1 cellular context compared by ENCODE assay signal in the genomic region with DNA sequence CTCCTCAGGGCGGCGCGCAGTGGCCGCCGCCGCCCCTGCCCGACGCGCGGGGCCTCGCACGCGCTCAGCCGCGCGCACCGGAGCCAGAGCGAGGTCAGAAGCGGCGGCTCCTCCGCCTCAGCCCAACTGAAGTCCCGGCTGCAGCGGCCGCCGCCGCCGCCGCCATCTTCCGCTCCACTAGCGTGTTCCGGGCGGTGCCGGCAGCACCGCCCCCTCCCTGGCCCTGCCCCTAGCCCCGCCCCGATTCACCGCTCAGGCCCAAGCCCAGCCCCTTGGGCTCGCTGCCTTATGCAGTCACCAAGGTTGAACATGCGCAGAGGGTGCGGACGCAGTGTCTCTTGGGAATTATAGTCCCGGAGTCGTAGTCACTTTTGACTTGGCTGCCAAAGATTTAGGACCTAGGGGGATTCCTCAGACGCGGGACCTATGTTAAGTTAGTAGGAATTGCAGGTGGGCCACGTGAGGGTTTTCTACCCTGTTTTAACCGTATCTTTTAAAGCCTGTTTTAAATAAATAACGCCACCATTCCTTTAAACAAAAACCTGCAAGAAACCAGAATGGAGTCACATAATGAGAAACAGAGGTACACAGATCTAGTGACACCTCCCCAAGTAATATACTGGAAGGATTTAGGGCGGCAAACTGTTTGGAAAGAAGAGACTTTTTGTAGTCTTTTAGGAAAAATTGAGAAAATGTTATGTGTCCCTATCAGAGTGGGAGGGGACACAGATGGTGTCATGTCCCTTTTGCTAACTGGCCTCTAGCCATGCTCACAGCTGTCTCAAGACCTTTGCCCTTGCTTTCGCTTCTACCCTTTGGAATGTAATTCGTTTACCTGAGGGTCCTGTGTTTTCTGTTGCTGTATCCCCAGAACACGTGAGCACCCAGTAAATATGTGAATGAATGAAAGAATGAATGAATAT.
TF ChIP-seq lines count a peak whose summit lies in the region.

TSS of gene PPTC7 (minus strand) at position 182 of the 923 bp plus-strand sequence. CDS start 287 bp downstream, outside the sequence.

TF ChIP-seq in HepG2, 621 proteins besides CTCF, POLR2A, EP300 and RAD21 (continued from another document and continues in another):
- TF ChIP-seq PLSCR1 (CRISPR knock-in tag; IDR thresholded peaks at IDR 0.05; ENCODE audit: borderline replicate concordance) = no peak
- TF ChIP-seq, protein P1, sequence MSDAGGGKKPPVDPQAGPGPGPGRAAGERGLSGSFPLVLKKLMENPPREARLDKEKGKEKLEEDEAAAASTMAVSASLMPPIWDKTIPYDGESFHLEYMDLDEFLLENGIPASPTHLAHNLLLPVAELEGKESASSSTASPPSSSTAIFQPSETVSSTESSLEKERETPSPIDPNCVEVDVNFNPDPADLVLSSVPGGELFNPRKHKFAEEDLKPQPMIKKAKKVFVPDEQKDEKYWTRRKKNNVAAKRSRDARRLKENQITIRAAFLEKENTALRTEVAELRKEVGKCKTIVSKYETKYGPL (CRISPR knock-in tag; IDR thresholded peaks at IDR 0.05) = no peak
- TF ChIP-seq ZBTB4 (CRISPR knock-in tag; IDR thresholded peaks at IDR 0.05; ENCODE audit: borderline replicate concordance) = no peak
- TF ChIP-seq ZNF468 (CRISPR knock-in tag; IDR thresholded peaks at IDR 0.05) = no peak
- TF ChIP-seq KLF9 (CRISPR knock-in tag; IDR thresholded peaks at IDR 0.05; ENCODE audit: low read depth) = no peak
- peak; percentile 93 for TF ChIP-seq YY1 (IDR thresholded peaks at IDR 0.05; ENCODE audit: insufficient read depth, insufficient replicate concordance, low read depth, low read length)
- TF ChIP-seq SMARCC2 (IDR thresholded peaks at IDR 0.05) = no peak
- no peak for TF ChIP-seq SRSF9 (IDR thresholded peaks at IDR 0.05; ENCODE audit: borderline replicate concordance, insufficient read depth, low read depth, low read length, poor library complexity, severe bottlenecking)
- TF ChIP-seq ZNF451 (CRISPR knock-in tag; IDR thresholded peaks at IDR 0.05) = no peak
- no peak for TF ChIP-seq KDM6A (CRISPR knock-in tag; IDR thresholded peaks at IDR 0.05; ENCODE audit: low read depth)
- TF ChIP-seq ZNF724P (CRISPR knock-in tag; IDR thresholded peaks at IDR 0.05; ENCODE audit: borderline replicate concordance) = no peak
- TF ChIP-seq EZH2 (conservative IDR thresholded peaks at IDR 0.05; ENCODE audit: low read depth, low read length) = no peak
- no peak for TF ChIP-seq HOXD1 (CRISPR knock-in tag; IDR thresholded peaks at IDR 0.05)
- no peak for TF ChIP-seq ZNF292 (CRISPR knock-in tag; IDR thresholded peaks at IDR 0.05; ENCODE audit: borderline replicate concordance, low read depth)
- TF ChIP-seq, protein P2, sequence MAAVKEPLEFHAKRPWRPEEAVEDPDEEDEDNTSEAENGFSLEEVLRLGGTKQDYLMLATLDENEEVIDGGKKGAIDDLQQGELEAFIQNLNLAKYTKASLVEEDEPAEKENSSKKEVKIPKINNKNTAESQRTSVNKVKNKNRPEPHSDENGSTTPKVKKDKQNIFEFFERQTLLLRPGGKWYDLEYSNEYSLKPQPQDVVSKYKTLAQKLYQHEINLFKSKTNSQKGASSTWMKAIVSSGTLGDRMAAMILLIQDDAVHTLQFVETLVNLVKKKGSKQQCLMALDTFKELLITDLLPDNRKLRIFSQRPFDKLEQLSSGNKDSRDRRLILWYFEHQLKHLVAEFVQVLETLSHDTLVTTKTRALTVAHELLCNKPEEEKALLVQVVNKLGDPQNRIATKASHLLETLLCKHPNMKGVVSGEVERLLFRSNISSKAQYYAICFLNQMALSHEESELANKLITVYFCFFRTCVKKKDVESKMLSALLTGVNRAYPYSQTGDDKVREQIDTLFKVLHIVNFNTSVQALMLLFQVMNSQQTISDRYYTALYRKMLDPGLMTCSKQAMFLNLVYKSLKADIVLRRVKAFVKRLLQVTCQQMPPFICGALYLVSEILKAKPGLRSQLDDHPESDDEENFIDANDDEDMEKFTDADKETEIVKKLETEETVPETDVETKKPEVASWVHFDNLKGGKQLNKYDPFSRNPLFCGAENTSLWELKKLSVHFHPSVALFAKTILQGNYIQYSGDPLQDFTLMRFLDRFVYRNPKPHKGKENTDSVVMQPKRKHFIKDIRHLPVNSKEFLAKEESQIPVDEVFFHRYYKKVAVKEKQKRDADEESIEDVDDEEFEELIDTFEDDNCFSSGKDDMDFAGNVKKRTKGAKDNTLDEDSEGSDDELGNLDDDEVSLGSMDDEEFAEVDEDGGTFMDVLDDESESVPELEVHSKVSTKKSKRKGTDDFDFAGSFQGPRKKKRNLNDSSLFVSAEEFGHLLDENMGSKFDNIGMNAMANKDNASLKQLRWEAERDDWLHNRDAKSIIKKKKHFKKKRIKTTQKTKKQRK (IDR thresholded peaks at IDR 0.05; ENCODE audit: low read length) = no peak
- TF ChIP-seq NCOR1 (IDR thresholded peaks at IDR 0.05; ENCODE audit: borderline replicate concordance, low read length) = peak; percentile 57; the same call in 1 of the 2 replicates
- TF ChIP-seq MED13 (CRISPR knock-in tag; IDR thresholded peaks at IDR 0.05) = no peak
- no peak for TF ChIP-seq CBFB (CRISPR knock-in tag; IDR thresholded peaks at IDR 0.05)
- TF ChIP-seq ZNF687 (CRISPR knock-in tag; IDR thresholded peaks at IDR 0.05) = no peak
- TF ChIP-seq, protein P3, sequence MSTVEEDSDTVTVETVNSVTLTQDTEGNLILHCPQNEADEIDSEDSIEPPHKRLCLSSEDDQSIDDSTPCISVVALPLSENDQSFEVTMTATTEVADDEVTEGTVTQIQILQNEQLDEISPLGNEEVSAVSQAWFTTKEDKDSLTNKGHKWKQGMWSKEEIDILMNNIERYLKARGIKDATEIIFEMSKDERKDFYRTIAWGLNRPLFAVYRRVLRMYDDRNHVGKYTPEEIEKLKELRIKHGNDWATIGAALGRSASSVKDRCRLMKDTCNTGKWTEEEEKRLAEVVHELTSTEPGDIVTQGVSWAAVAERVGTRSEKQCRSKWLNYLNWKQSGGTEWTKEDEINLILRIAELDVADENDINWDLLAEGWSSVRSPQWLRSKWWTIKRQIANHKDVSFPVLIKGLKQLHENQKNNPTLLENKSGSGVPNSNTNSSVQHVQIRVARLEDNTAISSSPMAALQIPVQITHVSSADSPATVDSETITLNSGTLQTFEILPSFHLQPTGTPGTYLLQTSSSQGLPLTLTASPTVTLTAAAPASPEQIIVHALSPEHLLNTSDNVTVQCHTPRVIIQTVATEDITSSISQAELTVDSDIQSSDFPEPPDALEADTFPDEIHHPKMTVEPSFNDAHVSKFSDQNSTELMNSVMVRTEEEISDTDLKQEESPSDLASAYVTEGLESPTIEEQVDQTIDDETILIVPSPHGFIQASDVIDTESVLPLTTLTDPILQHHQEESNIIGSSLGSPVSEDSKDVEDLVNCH (CRISPR knock-in tag; IDR thresholded peaks at IDR 0.05) = no peak
- peak; percentile 66 to 71; a peak in 3 of 4 replicates for TF ChIP-seq NR2F1 (CRISPR knock-in tag; IDR thresholded peaks at IDR 0.05)
- TF ChIP-seq SRF (IDR thresholded peaks at IDR 0.05; ENCODE audit: low read depth, low read length) = peak; percentile 80; the same call in 1 of the 2 replicates
- TF ChIP-seq ZNF44 (CRISPR knock-in tag; IDR thresholded peaks at IDR 0.05) = no peak
- TF ChIP-seq, protein P4, sequence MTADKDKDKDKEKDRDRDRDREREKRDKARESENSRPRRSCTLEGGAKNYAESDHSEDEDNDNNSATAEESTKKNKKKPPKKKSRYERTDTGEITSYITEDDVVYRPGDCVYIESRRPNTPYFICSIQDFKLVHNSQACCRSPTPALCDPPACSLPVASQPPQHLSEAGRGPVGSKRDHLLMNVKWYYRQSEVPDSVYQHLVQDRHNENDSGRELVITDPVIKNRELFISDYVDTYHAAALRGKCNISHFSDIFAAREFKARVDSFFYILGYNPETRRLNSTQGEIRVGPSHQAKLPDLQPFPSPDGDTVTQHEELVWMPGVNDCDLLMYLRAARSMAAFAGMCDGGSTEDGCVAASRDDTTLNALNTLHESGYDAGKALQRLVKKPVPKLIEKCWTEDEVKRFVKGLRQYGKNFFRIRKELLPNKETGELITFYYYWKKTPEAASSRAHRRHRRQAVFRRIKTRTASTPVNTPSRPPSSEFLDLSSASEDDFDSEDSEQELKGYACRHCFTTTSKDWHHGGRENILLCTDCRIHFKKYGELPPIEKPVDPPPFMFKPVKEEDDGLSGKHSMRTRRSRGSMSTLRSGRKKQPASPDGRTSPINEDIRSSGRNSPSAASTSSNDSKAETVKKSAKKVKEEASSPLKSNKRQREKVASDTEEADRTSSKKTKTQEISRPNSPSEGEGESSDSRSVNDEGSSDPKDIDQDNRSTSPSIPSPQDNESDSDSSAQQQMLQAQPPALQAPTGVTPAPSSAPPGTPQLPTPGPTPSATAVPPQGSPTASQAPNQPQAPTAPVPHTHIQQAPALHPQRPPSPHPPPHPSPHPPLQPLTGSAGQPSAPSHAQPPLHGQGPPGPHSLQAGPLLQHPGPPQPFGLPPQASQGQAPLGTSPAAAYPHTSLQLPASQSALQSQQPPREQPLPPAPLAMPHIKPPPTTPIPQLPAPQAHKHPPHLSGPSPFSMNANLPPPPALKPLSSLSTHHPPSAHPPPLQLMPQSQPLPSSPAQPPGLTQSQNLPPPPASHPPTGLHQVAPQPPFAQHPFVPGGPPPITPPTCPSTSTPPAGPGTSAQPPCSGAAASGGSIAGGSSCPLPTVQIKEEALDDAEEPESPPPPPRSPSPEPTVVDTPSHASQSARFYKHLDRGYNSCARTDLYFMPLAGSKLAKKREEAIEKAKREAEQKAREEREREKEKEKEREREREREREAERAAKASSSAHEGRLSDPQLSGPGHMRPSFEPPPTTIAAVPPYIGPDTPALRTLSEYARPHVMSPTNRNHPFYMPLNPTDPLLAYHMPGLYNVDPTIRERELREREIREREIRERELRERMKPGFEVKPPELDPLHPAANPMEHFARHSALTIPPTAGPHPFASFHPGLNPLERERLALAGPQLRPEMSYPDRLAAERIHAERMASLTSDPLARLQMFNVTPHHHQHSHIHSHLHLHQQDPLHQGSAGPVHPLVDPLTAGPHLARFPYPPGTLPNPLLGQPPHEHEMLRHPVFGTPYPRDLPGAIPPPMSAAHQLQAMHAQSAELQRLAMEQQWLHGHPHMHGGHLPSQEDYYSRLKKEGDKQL (CRISPR knock-in tag; IDR thresholded peaks at IDR 0.05; ENCODE audit: low read depth) = no peak
- TF ChIP-seq ZNF317 (CRISPR knock-in tag; IDR thresholded peaks at IDR 0.05) = no peak
- TF ChIP-seq MXD4 (CRISPR knock-in tag; IDR thresholded peaks at IDR 0.05) = peak; percentile 49; the same call in 1 of the 2 replicates
